Comparison of ENCODE assay signal across 8 cellular contexts in genomic region chr11:124739479-124740276, GRCh38. TPM values are rescaled to one million over a fixed set of nuclear protein-coding genes. Genes with fewer than 3 reads are reported as not detected.
A peak's percentile ranks its signal among the peaks of the same experiment; 100 is the strongest.
DNase-seq lines count a peak whose midpoint lies in the region; ATAC-seq and TF ChIP-seq lines count a peak whose summit lies in the region.

TSS of gene NRGN (plus strand) at chr11:124739942. CDS start at chr11:124740085, 143 bp downstream.

- intact Hi-C loops in Caco-2 (cut with micrococcal nuclease; ENCODE audit: unreplicated experiment) = loop anchor here (1.0 kb wide), 6 partner anchors 8 to 70 kb away; partner anchors contain the start of genes SIAE and SPA17

- H3K27me3 Mint-ChIP-seq in Caco-2 (ENCODE audit: insufficient read depth, unreplicated experiment) = peaks cover 40% of the 10 kb centered on the region

- H3K27me3 ChIP-seq in Caco-2 (replicated peaks; ENCODE audit: control insufficient read depth, insufficient read depth, low read length) = peaks cover 8% of the 10 kb centered on the region
- H3K27me3 ChIP-seq in NT2/D1 (ENCODE audit: insufficient read depth, insufficient read length) = peaks cover 81% of the 10 kb centered on the region
- no peaks in the 10 kb centered on the region for H3K27me3 ChIP-seq in mononuclear cell (ENCODE audit: insufficient read depth, low read length)

- DNase-seq in Caco-2 = peak; percentile 96 to 98
- peak; percentile 89 for DNase-seq in HT1080 (ENCODE audit: low read depth)
- peak; percentile 87 for DNase-seq in NT2/D1 (ENCODE audit: low read depth, low spot score)
- peak; percentile 92 for DNase-seq in activated CD8-positive, alpha-beta memory T cell treated with anti-CD3 and anti-CD28 coated beads, Interleukin-2, amount 50 U/mL, for 48 hours
- DNase-seq in epidermal melanocyte (ENCODE audit: insufficient read length, low spot score) = peak; percentile 97
- peak; percentile 64 to 75 for DNase-seq in stimulated activated CD8-positive, alpha-beta memory T cell treated with anti-CD3 and anti-CD28 coated beads, Interleukin-2, amount 100 ng/mL, for 1 hour (ENCODE audit: low read depth in 2 of 2)

- POLR2A ChIA-PET in Caco-2 (lab: Charles Lee) = interaction anchor here (0.6 kb wide), 1 partner anchor 66 kb away, joined by 4 read pairs; the partner anchor contains the start of genes SIAE and SPA17

- CTCF ChIA-PET in Caco-2 (lab: Charles Lee) = interaction anchor here (0.7 to 2.1 kb wide), 11 partner anchors 15 to 136 kb away, joined by 3 to 12 read pairs (median 7); partner anchors contain the start of gene TBRG1

- H3K4me3 Mint-ChIP-seq in Caco-2 (ENCODE audit: unreplicated experiment) = peak within 1 kb of the TSS; percentile 65

- ATAC-seq in GM21390 (IDR thresholded peaks at IDR 0.05; ENCODE audit: unreplicated experiment) = peak; percentile 99

- no peaks in the 10 kb centered on the region for H3K36me3 Mint-ChIP-seq in Caco-2 (ENCODE audit: insufficient read depth, unreplicated experiment)

- H3K9me3 Mint-ChIP-seq in Caco-2 (ENCODE audit: unreplicated experiment) = no peaks in the 10 kb centered on the region

- H3K9me3 ChIP-seq in Caco-2 (no peaks in the 10 kb centered on the region), NT2/D1 (ENCODE audit: insufficient read depth, low read length) (no peaks in the 10 kb centered on the region), mononuclear cell (ENCODE audit: low read depth, low read length) (no peaks in the 10 kb centered on the region)

- H3K36me3 ChIP-seq in Caco-2 (ENCODE audit: control insufficient read depth, insufficient read depth, low read length) (no peaks in the 10 kb centered on the region), NT2/D1 (ENCODE audit: insufficient read depth, insufficient read length, low read length) (no peaks in the 10 kb centered on the region)

- H3K4me1 Mint-ChIP-seq in Caco-2 (ENCODE audit: low read depth, unreplicated experiment) = peaks cover 6% of the 10 kb centered on the region

- H3K27ac Mint-ChIP-seq in Caco-2 (ENCODE audit: unreplicated experiment) = no peak within 1 kb of the TSS

- H3K4me3 ChIP-seq in Caco-2 (ENCODE audit: low read depth, low read length) = peak within 1 kb of the TSS; percentile 62
- peak within 1 kb of the TSS; percentile 62 for H3K4me3 ChIP-seq in NT2/D1 (ENCODE audit: insufficient read length, low read depth)
- H3K4me3 ChIP-seq in mononuclear cell (ENCODE audit: low read length) = peak within 1 kb of the TSS; percentile 53

- no TSS peak for BruUV-seq in Caco-2 (replicated peaks; lab: Mats Ljungman, UMichigan)

- H3K4me1 ChIP-seq in Caco-2 (peaks cover 6% of the 10 kb centered on the region), NT2/D1 (ENCODE audit: insufficient read depth, insufficient read length) (no peaks in the 10 kb centered on the region), mononuclear cell (ENCODE audit: insufficient read depth, low read length) (peaks cover 64% of the 10 kb centered on the region)

- no peak for TF ChIP-seq CTCF in Caco-2 (IDR thresholded peaks at IDR 0.05; ENCODE audit: insufficient read depth in 1 of 2, low read depth in 1 of 2, low read length in 1 of 2, severe bottlenecking in 1 of 2, unreplicated experiment in 1 of 2)

- peak within 1 kb of the TSS; percentile 62 for H3K9ac ChIP-seq in NT2/D1 (ENCODE audit: insufficient read length, low read depth)

RNA-seq across cellular contexts. Expression of gene NRGN, which starts in this region (rescaled TPM):
- 5.7 and 7.8 TPM in 2 replicates for total RNA-seq in Caco-2 (2022)
- total RNA-seq in HT1080 (2014; rRNA removed; shearing (Covaris generic)) = 9.1 and 17.5 TPM in 2 replicates
- 26.7 and 34.8 TPM in 2 replicates for polyA plus RNA-seq in HT1080 (2015; cell fraction: cytosol; rRNA removed)
- 13.8 and 16.4 TPM in 2 replicates for polyA plus RNA-seq in HT1080 (2015; cell fraction: nucleus; rRNA removed)
- total RNA-seq in mononuclear cell = 58.9 TPM

Comparison
In these comparisons a context has a peak if more than half of its experiments do, and no peak if none do; other contexts are left out.
1. Peak in every context shown above with its lines: DNase-seq, ATAC-seq and H3K4me3 ChIP-seq.